In genomic region chr17:82238562-82239201, GRCh38 we compare ENCODE assay signal across 8 cellular contexts. TPM values are rescaled to one million over a fixed set of nuclear protein-coding genes. Genes with fewer than 3 reads are reported as not detected.
A peak's percentile ranks its signal among the peaks of the same experiment; 100 is the strongest.
DNase-seq lines count a peak whose midpoint lies in the region; ATAC-seq, FAIRE-seq and TF ChIP-seq lines count a peak whose summit lies in the region.

No MANE protein-coding gene starts in this region.

- H4K20me1 ChIP-seq in smooth muscle cell (ENCODE audit: low read depth) = peaks cover 100% of the 10 kb centered on the region

- no peaks in the 10 kb centered on the region for H3K27me3 Mint-ChIP-seq in activated naive CD8-positive, alpha-beta T cell

- 86% methylated on average over 33 of the region's 33 CpGs for WGBS in smooth muscle cell (ENCODE audit: low lambda C conversion rate)

- no peak overlapping the region for H3K9ac ChIP-seq in smooth muscle cell (ENCODE audit: low read depth)

- peaks cover 37% of the 10 kb centered on the region for H3K4me1 ChIP-seq in SJCRH30
- H3K4me1 ChIP-seq in smooth muscle cell (ENCODE audit: low read depth) = peaks cover 3% of the 10 kb centered on the region

- DNase-seq in GM19239 (ENCODE audit: insufficient read length, low spot score) (no peak), SJCRH30 (peak; percentile 67 to 70), left ventricle myocardium superior (peak; percentile 85), smooth muscle cell (lab: John Stamatoyannopoulos, UW; ENCODE audit: unreplicated experiment) (no peak), NCI-H446 treated with DMSO at 0.1 percent for 48 hours (lab: John Stamatoyannopoulos, UW) (no peak)

- H3K27me3 ChIP-seq in SJCRH30 = no peaks in the 10 kb centered on the region
- no peaks in the 10 kb centered on the region for H3K27me3 ChIP-seq in smooth muscle cell (ENCODE audit: low read depth)

- TF ChIP-seq CTCF in smooth muscle cell (IDR thresholded peaks at IDR 0.05; ENCODE audit: borderline replicate concordance, insufficient read depth, poor library complexity, severe bottlenecking) = no peak

- peak overlapping the region; percentile 64 for H3K4me3 Mint-ChIP-seq in activated naive CD8-positive, alpha-beta T cell

- peaks cover 33% of the 10 kb centered on the region for H3K4me1 Mint-ChIP-seq in activated naive CD8-positive, alpha-beta T cell (ENCODE audit: low read depth)

- H3K27ac ChIP-seq in SJCRH30 = no peak overlapping the region
- peak overlapping the region; percentile 5 for H3K27ac ChIP-seq in smooth muscle cell (ENCODE audit: low read depth)

- H3F3A ChIP-seq in smooth muscle cell (ENCODE audit: low read depth) = peaks cover 30% of the 10 kb centered on the region

- H3K9me3 Mint-ChIP-seq in activated naive CD8-positive, alpha-beta T cell (ENCODE audit: low read depth) = no peaks in the 10 kb centered on the region

- H3K36me3 ChIP-seq in SJCRH30 (peaks cover 16% of the 10 kb centered on the region), smooth muscle cell (ENCODE audit: low read depth) (no peaks in the 10 kb centered on the region)

- no peaks in the 10 kb centered on the region for H3K9me3 ChIP-seq in SJCRH30 (replicated peaks)
- H3K9me3 ChIP-seq in smooth muscle cell (replicated peaks; ENCODE audit: low read depth) = no peaks in the 10 kb centered on the region

- intact Hi-C loops in left ventricle myocardium superior (cut with micrococcal nuclease) = no loop called here

- no peak overlapping the region for H3K4me2 ChIP-seq in smooth muscle cell

- no peak overlapping the region for H3K4me3 ChIP-seq in SJCRH30
- H3K4me3 ChIP-seq in smooth muscle cell = no peak overlapping the region

- no peaks in the 10 kb centered on the region for H3K36me3 Mint-ChIP-seq in activated naive CD8-positive, alpha-beta T cell

- peak overlapping the region; percentile 37 for H3K27ac Mint-ChIP-seq in activated naive CD8-positive, alpha-beta T cell

- ATAC-seq in left ventricle myocardium superior (peak; percentile 20), GM21526 (IDR thresholded peaks at IDR 0.05; ENCODE audit: low FRiP score, unreplicated experiment) (no peak), GM18861 (IDR thresholded peaks at IDR 0.05; ENCODE audit: unreplicated experiment) (no peak)

- H2AFZ ChIP-seq in smooth muscle cell (ENCODE audit: low read depth) = no peak overlapping the region

- peaks cover 44% of the 10 kb centered on the region for H3K79me2 ChIP-seq in smooth muscle cell (ENCODE audit: low read depth)

- FAIRE-seq in GM19239 (lab: Jason Lieb, UNC) = peak; percentile 57

RNA-seq across cellular contexts. Expression of gene SLC16A3, which starts 9.8 kb away (rescaled TPM):
- 11.0 and 13.2 TPM in 2 replicates for total RNA-seq in SJCRH30 (2014; rRNA removed; shearing (Covaris generic))
- 7.8 TPM for total RNA-seq in left ventricle myocardium superior
- 151 and 180 TPM in 2 replicates for total RNA-seq in smooth muscle cell
- 83.3 and 96.1 TPM in 2 replicates for polyA plus RNA-seq in smooth muscle cell

RNA-seq across cellular contexts. Expression of gene CCDC57, which starts 26.0 kb away (rescaled TPM):
- total RNA-seq in SJCRH30 (2014; rRNA removed; shearing (Covaris generic)) = 23.5 and 24.6 TPM in 2 replicates
- total RNA-seq in left ventricle myocardium superior = 8.1 TPM
- 11.4 and 18.3 TPM in 2 replicates for total RNA-seq in smooth muscle cell
- 23.1 and 34.6 TPM in 2 replicates for polyA plus RNA-seq in smooth muscle cell

RNA-seq across cellular contexts. Expression of gene CSNK1D, which starts 34.8 kb away (rescaled TPM):
- total RNA-seq in SJCRH30 (2014; rRNA removed; shearing (Covaris generic)) = 70.5 and 88.7 TPM in 2 replicates
- 64.4 TPM for total RNA-seq in left ventricle myocardium superior
- total RNA-seq in smooth muscle cell = 51.6 and 75.3 TPM in 2 replicates
- 135 and 172 TPM in 2 replicates for polyA plus RNA-seq in smooth muscle cell

Comparison
In these comparisons a context has a peak if more than half of its experiments do, and no peak if none do; other contexts are left out.
1. DNase-seq: peak in SJCRH30 (2 of 2) and left ventricle myocardium superior (single experiment); none in GM19239 (single experiment), smooth muscle cell (single experiment) and NCI-H446 treated with DMSO at 0.1 percent for 48 hours (single experiment).
2. RNA of gene SLC16A3, which starts 9.8 kb away (total RNA-seq): 151 to 180 TPM in smooth muscle cell; 11.0 to 13.2 TPM in SJCRH30 and 7.8 TPM in left ventricle myocardium superior (single experiment); every median in the first group is over 10 times any median in the second.